In genomic region chr16:47855431-47855830, GRCh38 we compare ENCODE assay signal across 3 cellular contexts.
"Had no signal": no experiment of that assay in that cellular context is flagged by ENCODE, and none has a peak within 500 bp of the region (broad histone marks: within the 10 kb centered on the region; RNA-seq: fewer than 3 reads in every experiment).

No MANE protein-coding gene starts in this region.

- DNase-seq: GDM1, GF-D8 had no signal

- H3K4me3 ChIP-seq: GM12878 had no signal
